28 cellular contexts compared by ENCODE assay signal in genomic region chr10:93456480-93456879, GRCh38. TPM values are rescaled to one million over a fixed set of nuclear protein-coding genes. Genes with fewer than 3 reads are reported as not detected.
A peak's percentile ranks its signal among the peaks of the same experiment; 100 is the strongest.
DNase-seq lines count a peak whose midpoint lies in the region; ATAC-seq and TF ChIP-seq lines count a peak whose summit lies in the region.
"Had no signal": no experiment of that assay in that cellular context is flagged by ENCODE, and none has a peak within 500 bp of the region (broad histone marks: within the 10 kb centered on the region; RNA-seq: fewer than 3 reads in every experiment).

No MANE protein-coding gene starts in this region.

- peak overlapping the region; percentile 0; the same call in 1 of the 2 replicates for H3K4me2 ChIP-seq in HCT116 (ENCODE audit: low read length)

- TF ChIP-seq CTCF in HCT116 (IDR thresholded peaks at IDR 0.05 in 2 of 3, conservative IDR thresholded peaks at IDR 0.05 in 1 of 3; ENCODE audit: borderline replicate concordance in 1 of 3, insufficient read depth in 1 of 3, low read depth in 2 of 3, low read length in 2 of 3), result no peak
- TF ChIP-seq CTCF in coronary artery (IDR thresholded peaks at IDR 0.05), result no peak
- TF ChIP-seq CTCF in lower lobe of right lung (IDR thresholded peaks at IDR 0.05), result no peak
- TF ChIP-seq CTCF in thoracic aorta (IDR thresholded peaks at IDR 0.05), result no peak

- no peak overlapping the region for H3K4me3 Mint-ChIP-seq in activated naive CD4-positive, alpha-beta T cell treated with anti-CD3 and anti-CD28 coated beads for 36 hours
- H3K4me3 Mint-ChIP-seq: activated CD4-positive, alpha-beta T cell treated with anti-CD3 and anti-CD28 coated beads, Interleukin-2, amount 10 ng/mL, durations not matched to agents 7 days and 5 days; activated CD8-positive, alpha-beta memory T cell treated with anti-CD3 and anti-CD28 coated beads, Interleukin-2, amount 10 ng/mL, durations not matched to agents 7 days and 5 days; CD4-positive, alpha-beta memory T cell; effector memory CD8-positive, alpha-beta T cell; stimulated activated naive B cell treated with anti-CD40 and anti-IgM and Interleukin-4, amounts not matched to agents 10 μg/mL and 1 μg/mL and 100 μg/mL, for 72 hours had no signal

- H3K4me3 ChIP-seq in HCT116 (replicated peaks in 1 of 2; ENCODE audit: low read depth in 1 of 2, low read length in 2 of 2) (no peak overlapping the region), coronary artery (no peak overlapping the region), lower lobe of right lung (no peak overlapping the region), thoracic aorta (no peak overlapping the region)
- H3K4me3 ChIP-seq: esophagus squamous epithelium, GM12878, left lung, mucosa of descending colon, SJCRH30, testis had no signal

- peaks cover 5 to 48% of the 10 kb centered on the region in 2 experiments for H3K36me3 ChIP-seq in HCT116 (ENCODE audit: control insufficient read depth in 1 of 2, insufficient read depth in 2 of 2, low read length in 2 of 2)
- peaks cover 28% of the 10 kb centered on the region for H3K36me3 ChIP-seq in lower lobe of right lung
- H3K36me3 ChIP-seq in thoracic aorta, result peaks cover 3% of the 10 kb centered on the region
- H3K36me3 ChIP-seq: neutrophil, SJCRH30, WERI-Rb-1 had no signal

- TF ChIP-seq RAD21 in HCT116 (IDR thresholded peaks at IDR 0.05; ENCODE audit: low read depth), result no peak

- H3K4me1 ChIP-seq in HCT116 (ENCODE audit: control insufficient read depth in 1 of 2, insufficient read depth in 2 of 2, low read length in 2 of 2) (peaks cover 66 to 85% of the 10 kb centered on the region in 2 experiments), lower lobe of right lung (peaks cover 40% of the 10 kb centered on the region), thoracic aorta (ENCODE audit: control insufficient read depth in 1 of 2, low read depth in 2 of 2) (peaks cover 24 to 40% of the 10 kb centered on the region in 2 donors)
- H3K4me1 ChIP-seq: testis had no signal

- H3K79me2 ChIP-seq in HCT116 (ENCODE audit: insufficient read depth, low read length), result peaks cover 93% of the 10 kb centered on the region

- TF ChIP-seq POLR2A in HCT116 (IDR thresholded peaks at IDR 0.05; ENCODE audit: borderline replicate concordance, extremely low read depth, insufficient read depth, insufficient read length), result no peak

- H3K27me3 Mint-ChIP-seq in activated naive CD4-positive, alpha-beta T cell treated with anti-CD3 and anti-CD28 coated beads for 36 hours (ENCODE audit: low read depth), result no peaks in the 10 kb centered on the region
- H3K27me3 Mint-ChIP-seq: activated CD4-positive, alpha-beta T cell treated with anti-CD3 and anti-CD28 coated beads, Interleukin-2, amount 10 ng/mL, durations not matched to agents 7 days and 5 days; activated CD8-positive, alpha-beta memory T cell treated with anti-CD3 and anti-CD28 coated beads, Interleukin-2, amount 10 ng/mL, durations not matched to agents 7 days and 5 days had no signal

- H3K27me3 ChIP-seq in HCT116 (ENCODE audit: insufficient read depth, low read length), result no peaks in the 10 kb centered on the region
- H3K27me3 ChIP-seq in lower lobe of right lung (ENCODE audit: low read depth), result no peaks in the 10 kb centered on the region
- H3K27me3 ChIP-seq in thoracic aorta (replicated peaks; ENCODE audit: insufficient read depth), result no peaks in the 10 kb centered on the region
- H3K27me3 ChIP-seq: esophagus squamous epithelium, left lung, neutrophil, SJCRH30, testis had no signal

- no peak overlapping the region for H3K27ac Mint-ChIP-seq in activated naive CD4-positive, alpha-beta T cell treated with anti-CD3 and anti-CD28 coated beads for 36 hours
- H3K27ac Mint-ChIP-seq: activated CD4-positive, alpha-beta T cell treated with anti-CD3 and anti-CD28 coated beads, Interleukin-2, amount 10 ng/mL, durations not matched to agents 7 days and 5 days; activated CD8-positive, alpha-beta memory T cell treated with anti-CD3 and anti-CD28 coated beads, Interleukin-2, amount 10 ng/mL, durations not matched to agents 7 days and 5 days; activated naive CD4-positive, alpha-beta T cell treated with anti-CD3 and anti-CD28 coated beads, Interleukin-2, amount 50 U/mL, for 72 hours; effector memory CD8-positive, alpha-beta T cell; stimulated activated naive B cell treated with anti-CD40 and anti-IgM and Interleukin-4, amounts not matched to agents 10 μg/mL and 1 μg/mL and 100 μg/mL, for 72 hours had no signal

- H3K27ac ChIP-seq in HCT116 (ENCODE audit: low read depth, low read length), result peak overlapping the region; percentile 97; the same call in 1 of the 2 replicates
- peak overlapping the region; percentile 53 to 92 for H3K27ac ChIP-seq in coronary artery
- peak overlapping the region; percentile 42 for H3K27ac ChIP-seq in lower lobe of right lung
- H3K27ac ChIP-seq in thoracic aorta, result peak overlapping the region; percentile 15 to 93
- H3K27ac ChIP-seq: neutrophil, SJCRH30, testis, WERI-Rb-1 had no signal

- CTCF ChIA-PET in HCT116 (lab: Charles Lee), result interaction anchor here (1.1 kb wide), 1 partner anchor 81 kb away, joined by 3 read pairs; no protein-coding TSS in a partner anchor
- CTCF ChIA-PET in activated naive CD4-positive, alpha-beta T cell treated with anti-CD3 and anti-CD28 coated beads for 36 hours (lab: Charles Lee), result interaction anchor here (0.6 to 2.5 kb wide), 3 partner anchors 25 to 180 kb away, joined by 3 to 8 read pairs (median 8); partner anchors contain the start of gene MYOF

- peak overlapping the region; percentile 22 for H3K9ac ChIP-seq in HCT116 (ENCODE audit: low read length)

- no peaks in the 10 kb centered on the region for H4K20me1 ChIP-seq in HCT116 (ENCODE audit: insufficient read depth)

- no peaks in the 10 kb centered on the region for H3K36me3 Mint-ChIP-seq in activated naive CD4-positive, alpha-beta T cell treated with anti-CD3 and anti-CD28 coated beads for 36 hours (ENCODE audit: low read depth)
- H3K36me3 Mint-ChIP-seq: CD4-positive, alpha-beta memory T cell had no signal

- H2AFZ ChIP-seq in HCT116 (ENCODE audit: low read depth, low read length, poor library complexity, severe bottlenecking), result no peak overlapping the region

- no peaks in the 10 kb centered on the region for H3K9me2 ChIP-seq in HCT116 (ENCODE audit: insufficient read depth)

- RAD21 ChIA-PET in HCT116 (lab: Charles Lee; ENCODE audit: low non-redundant PET in 1 of 2, low total read pairs in 2 of 2, uncharacterized antibody in 2 of 2, unreplicated experiment in 2 of 2), result no interaction called here

- H3K9me3 ChIP-seq in HCT116 (ENCODE audit: control insufficient read depth in 1 of 2, insufficient read depth in 1 of 2, low read depth in 1 of 2, low read length in 2 of 2) (no peaks in the 10 kb centered on the region), lower lobe of right lung (no peaks in the 10 kb centered on the region), thoracic aorta (no peaks in the 10 kb centered on the region)
- H3K9me3 ChIP-seq: esophagus squamous epithelium, left lung, mucosa of descending colon, neutrophil, SJCRH30, testis had no signal

- peaks cover 7% of the 10 kb centered on the region for H3K4me1 Mint-ChIP-seq in activated naive CD4-positive, alpha-beta T cell treated with anti-CD3 and anti-CD28 coated beads for 36 hours (ENCODE audit: low read depth)

- DNase-seq in HCT116 (ENCODE audit: low read depth, low spot score) (no peak), coronary artery (ENCODE audit: low spot score) (no peak), lower lobe of right lung (no peak), thoracic aorta (ENCODE audit: low spot score) (no peak), iPS-NIHi11 (ENCODE audit: low spot score) (no peak), amniotic stem cell (lab: John Stamatoyannopoulos, UW) (no peak)
- DNase-seq in activated naive CD4-positive, alpha-beta T cell treated with anti-CD3 and anti-CD28 coated beads for 36 hours, result no peak
- DNase-seq: activated CD4-positive, alpha-beta T cell treated with anti-CD3 and anti-CD28 coated beads, Interleukin-2, amount 10 ng/mL, durations not matched to agents 7 days and 5 days; activated CD8-positive, alpha-beta memory T cell treated with anti-CD3 and anti-CD28 coated beads, Interleukin-2, amount 10 ng/mL, durations not matched to agents 7 days and 5 days; CD4-positive, alpha-beta memory T cell; effector memory CD8-positive, alpha-beta T cell; esophagus squamous epithelium; head of caudate nucleus; Karpas-422; left lung; mucosa of descending colon; NCI-H1048; NCI-H2029 treated with DMSO at 0.1 percent for 48 hours; PC-3; SJCRH30; stimulated activated CD4-positive, alpha-beta T cell treated with anti-CD3 and anti-CD28 coated beads, Interleukin-2, amount 100 ng/mL, for 48 hours; stimulated activated naive B cell treated with anti-CD40 and anti-IgM and Interleukin-4, amounts not matched to agents 10 μg/mL and 1 μg/mL and 100 μg/mL, for 72 hours; testis; WERI-Rb-1 had no signal

- H3K9me3 Mint-ChIP-seq in activated naive CD4-positive, alpha-beta T cell treated with anti-CD3 and anti-CD28 coated beads for 36 hours, result no peaks in the 10 kb centered on the region
- H3K9me3 Mint-ChIP-seq: activated CD4-positive, alpha-beta T cell treated with anti-CD3 and anti-CD28 coated beads, Interleukin-2, amount 10 ng/mL, durations not matched to agents 7 days and 5 days; CD4-positive, alpha-beta memory T cell; effector memory CD8-positive, alpha-beta T cell; stimulated activated naive B cell treated with anti-CD40 and anti-IgM and Interleukin-4, amounts not matched to agents 10 μg/mL and 1 μg/mL and 100 μg/mL, for 72 hours had no signal

- BruUV-seq in HCT116 (replicated peaks; lab: Mats Ljungman, UMichigan), result no TSS peak

- POLR2A ChIA-PET in HCT116 (lab: Charles Lee), result no interaction called here

- no peak for ATAC-seq in HCT116
- no peak for ATAC-seq in lower lobe of right lung
- no peak for ATAC-seq in thoracic aorta (ENCODE audit: insufficient number of reproducible peaks, low FRiP score, low read depth)
- ATAC-seq in HG03039 (IDR thresholded peaks at IDR 0.05; ENCODE audit: unreplicated experiment), result no peak
- ATAC-seq: activated CD8-positive, alpha-beta memory T cell treated with anti-CD3 and anti-CD28 coated beads, Interleukin-2, amount 10 ng/mL, durations not matched to agents 7 days and 5 days; activated naive CD4-positive, alpha-beta T cell treated with anti-CD3 and anti-CD28 coated beads, Interleukin-2, amount 50 U/mL, for 72 hours; effector memory CD8-positive, alpha-beta T cell; GM12878; left lung; mucosa of descending colon; PC-3; stimulated activated naive B cell treated with anti-CD40 and anti-IgM and Interleukin-4, amounts not matched to agents 10 μg/mL and 1 μg/mL and 100 μg/mL, for 72 hours had no signal

- intact Hi-C loops in HCT116 (cut with micrococcal nuclease) (no loop called here), lower lobe of right lung (cut with DNase I) (no loop called here)
- intact Hi-C loops in activated naive CD4-positive, alpha-beta T cell treated with anti-CD3 and anti-CD28 coated beads for 36 hours (cut with micrococcal nuclease), result no loop called here

RNA-seq across cellular contexts. Expression of gene MYOF, which starts 25.7 kb away (rescaled TPM):
- total RNA-seq in HCT116 (2021; ENCODE audit: unreplicated experiment) (250 TPM), lower lobe of right lung (127 TPM), thoracic aorta (100 to 1,000 TPM; 132 to 138 TPM)
- 119 and 134 TPM in 2 replicates for polyA plus RNA-seq in HCT116 (2012)
- 10 to 100 TPM; 10.4 to 10.5 TPM for total RNA-seq in activated naive CD4-positive, alpha-beta T cell treated with anti-CD3 and anti-CD28 coated beads for 36 hours
- polyA plus RNA-seq: CD4-positive, alpha-beta memory T cell had no signal

RNA-seq across cellular contexts. Expression of gene CEP55, which starts 39.9 kb away (rescaled TPM):
- total RNA-seq in HCT116 (2021; ENCODE audit: unreplicated experiment) (63.7 TPM), lower lobe of right lung (1.4 TPM), thoracic aorta (1 to 10 TPM in 1 of 2 donors, not detected in 1; 5.1 TPM)
- 24.8 and 38.0 TPM in 2 replicates for polyA plus RNA-seq in HCT116 (2012)
- total RNA-seq in activated naive CD4-positive, alpha-beta T cell treated with anti-CD3 and anti-CD28 coated beads for 36 hours, result 10 to 100 TPM; 64.4 to 68.2 TPM

Comparison
In these comparisons a context has a peak if more than half of its experiments do, and no peak if none do; other contexts are left out.
1. H3K27ac ChIP-seq: peak in every context shown above with its lines; median percentile 97 in HCT116; 72 in coronary artery; 54 in thoracic aorta; 42 in lower lobe of right lung.
2. RNA of gene MYOF, which starts 25.7 kb away (total RNA-seq): 250 TPM in HCT116 (single experiment), 132 to 138 TPM in thoracic aorta and 127 TPM in lower lobe of right lung (single experiment); 10.4 to 10.5 TPM in activated naive CD4-positive, alpha-beta T cell treated with anti-CD3 and anti-CD28 coated beads for 36 hours; every median in the first group is over 10 times any median in the second.
3. RNA of gene CEP55, which starts 39.9 kb away (total RNA-seq): 64.4 to 68.2 TPM in activated naive CD4-positive, alpha-beta T cell treated with anti-CD3 and anti-CD28 coated beads for 36 hours and 63.7 TPM in HCT116 (single experiment); 5.1 TPM in thoracic aorta and 1.4 TPM in lower lobe of right lung (single experiment); every median in the first group is over 10 times any median in the second.